ENCODE assay signal across 1 cellular context in the genomic region with DNA sequence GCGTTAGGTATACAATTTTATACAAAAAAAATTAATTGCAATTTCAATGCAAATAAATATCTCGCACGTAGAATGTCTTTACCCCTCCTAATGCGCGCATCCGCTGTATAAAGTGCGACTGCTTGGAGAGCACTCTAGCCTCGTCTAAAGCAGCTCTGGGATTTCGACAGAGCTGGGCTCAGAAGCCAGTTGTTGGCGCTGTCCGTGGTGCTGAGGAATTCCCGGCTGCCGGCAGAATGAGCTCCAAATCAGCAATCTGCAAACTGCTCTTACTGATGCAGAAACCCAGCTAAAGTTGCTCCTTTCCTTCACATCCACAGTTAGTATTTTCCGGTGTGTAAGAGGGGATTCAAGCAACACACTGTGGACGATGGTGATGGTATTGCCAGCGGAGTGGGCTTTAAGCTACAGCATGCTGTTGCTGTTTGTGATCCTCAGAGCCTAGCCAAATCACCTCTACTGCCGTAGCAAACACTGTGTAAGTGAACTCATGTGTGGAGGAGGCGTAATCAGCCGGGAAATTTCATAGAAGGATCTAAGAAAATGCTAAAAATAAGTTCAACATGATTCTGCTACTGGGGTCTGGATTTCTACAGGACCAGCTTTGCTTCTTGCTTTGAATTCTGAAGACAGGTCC.
A peak's percentile ranks its signal among the peaks of the same experiment; 100 is the strongest.
TF ChIP-seq lines count a peak whose summit lies in the region.

A gene (plus strand): TSS at position 137 of the 637 bp plus-strand sequence. CDS start 3,140 bp downstream, outside the sequence.

TF ChIP-seq in HepG2, 621 proteins besides CTCF, POLR2A, EP300 and RAD21 (continued from another document and continues in another):
- TF ChIP-seq SMAD9 (CRISPR knock-in tag; IDR thresholded peaks at IDR 0.05) (0 out of 2 replicates have a peak, but pooled peaks have one; percentile 34), GLI4 (CRISPR knock-in tag; IDR thresholded peaks at IDR 0.05; ENCODE audit: borderline replicate concordance) (no peak), KLF12 (CRISPR knock-in tag; IDR thresholded peaks at IDR 0.05; ENCODE audit: borderline replicate concordance) (0 out of 2 replicates have a peak, but pooled peaks have one; percentile 64), ZNF841 (CRISPR knock-in tag; IDR thresholded peaks at IDR 0.05; ENCODE audit: borderline replicate concordance) (no peak), ZBTB20 (CRISPR knock-in tag; IDR thresholded peaks at IDR 0.05; ENCODE audit: borderline replicate concordance, low read depth) (peak; percentile 88; the same call in 1 of the 2 replicates), ZMAT3 (CRISPR knock-in tag; conservative IDR thresholded peaks at IDR 0.05) (peak; percentile 88), ZNF572 (CRISPR knock-in tag; IDR thresholded peaks at IDR 0.05) (no peak), RAD51 (IDR thresholded peaks at IDR 0.05; ENCODE audit: borderline replicate concordance) (no peak), TOPORS (CRISPR knock-in tag; IDR thresholded peaks at IDR 0.05) (peak; percentile 93), ZNF768 (CRISPR knock-in tag; IDR thresholded peaks at IDR 0.05) (no peak; the same call in 1 of the 2 replicates), ZNF326 (CRISPR knock-in tag; IDR thresholded peaks at IDR 0.05; ENCODE audit: borderline replicate concordance) (0 out of 2 replicates have a peak, but pooled peaks have one; percentile 62), ZNF569 (CRISPR knock-in tag; IDR thresholded peaks at IDR 0.05; ENCODE audit: borderline replicate concordance) (no peak)
- TF ChIP-seq, protein P1, sequence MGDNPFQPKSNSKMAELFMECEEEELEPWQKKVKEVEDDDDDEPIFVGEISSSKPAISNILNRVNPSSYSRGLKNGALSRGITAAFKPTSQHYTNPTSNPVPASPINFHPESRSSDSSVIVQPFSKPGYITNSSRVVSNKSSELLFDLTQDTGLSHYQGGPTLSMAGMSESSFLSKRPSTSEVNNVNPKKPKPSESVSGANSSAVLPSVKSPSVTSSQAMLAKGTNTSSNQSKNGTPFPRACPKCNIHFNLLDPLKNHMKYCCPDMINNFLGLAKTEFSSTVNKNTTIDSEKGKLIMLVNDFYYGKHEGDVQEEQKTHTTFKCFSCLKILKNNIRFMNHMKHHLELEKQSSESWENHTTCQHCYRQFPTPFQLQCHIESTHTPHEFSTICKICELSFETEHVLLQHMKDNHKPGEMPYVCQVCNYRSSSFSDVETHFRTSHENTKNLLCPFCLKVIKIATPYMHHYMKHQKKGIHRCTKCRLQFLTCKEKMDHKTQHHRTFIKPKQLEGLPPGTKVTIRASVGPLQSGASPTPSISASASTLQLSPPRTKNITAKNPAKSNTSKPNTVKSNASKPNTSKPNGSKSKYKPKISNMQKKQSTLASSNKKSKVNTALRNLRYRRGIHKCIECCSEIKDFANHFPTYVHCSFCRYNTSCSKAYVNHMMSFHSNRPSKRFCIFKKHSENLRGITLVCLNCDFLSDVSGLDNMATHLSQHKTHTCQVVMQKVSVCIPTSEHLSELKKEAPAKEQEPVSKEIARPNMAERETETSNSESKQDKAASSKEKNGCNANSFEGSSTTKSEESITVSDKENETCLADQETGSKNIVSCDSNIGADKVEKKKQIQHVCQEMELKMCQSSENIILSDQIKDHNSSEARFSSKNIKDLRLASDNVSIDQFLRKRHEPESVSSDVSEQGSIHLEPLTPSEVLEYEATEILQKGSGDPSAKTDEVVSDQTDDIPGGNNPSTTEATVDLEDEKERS (CRISPR knock-in tag; IDR thresholded peaks at IDR 0.05), result no peak
- TF ChIP-seq, protein P2, sequence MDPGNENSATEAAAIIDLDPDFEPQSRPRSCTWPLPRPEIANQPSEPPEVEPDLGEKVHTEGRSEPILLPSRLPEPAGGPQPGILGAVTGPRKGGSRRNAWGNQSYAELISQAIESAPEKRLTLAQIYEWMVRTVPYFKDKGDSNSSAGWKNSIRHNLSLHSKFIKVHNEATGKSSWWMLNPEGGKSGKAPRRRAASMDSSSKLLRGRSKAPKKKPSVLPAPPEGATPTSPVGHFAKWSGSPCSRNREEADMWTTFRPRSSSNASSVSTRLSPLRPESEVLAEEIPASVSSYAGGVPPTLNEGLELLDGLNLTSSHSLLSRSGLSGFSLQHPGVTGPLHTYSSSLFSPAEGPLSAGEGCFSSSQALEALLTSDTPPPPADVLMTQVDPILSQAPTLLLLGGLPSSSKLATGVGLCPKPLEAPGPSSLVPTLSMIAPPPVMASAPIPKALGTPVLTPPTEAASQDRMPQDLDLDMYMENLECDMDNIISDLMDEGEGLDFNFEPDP (CRISPR knock-in tag; conservative IDR thresholded peaks at IDR 0.05), result 0 out of 2 replicates have a peak, but pooled peaks have one; percentile 92
- TF ChIP-seq, protein P3, sequence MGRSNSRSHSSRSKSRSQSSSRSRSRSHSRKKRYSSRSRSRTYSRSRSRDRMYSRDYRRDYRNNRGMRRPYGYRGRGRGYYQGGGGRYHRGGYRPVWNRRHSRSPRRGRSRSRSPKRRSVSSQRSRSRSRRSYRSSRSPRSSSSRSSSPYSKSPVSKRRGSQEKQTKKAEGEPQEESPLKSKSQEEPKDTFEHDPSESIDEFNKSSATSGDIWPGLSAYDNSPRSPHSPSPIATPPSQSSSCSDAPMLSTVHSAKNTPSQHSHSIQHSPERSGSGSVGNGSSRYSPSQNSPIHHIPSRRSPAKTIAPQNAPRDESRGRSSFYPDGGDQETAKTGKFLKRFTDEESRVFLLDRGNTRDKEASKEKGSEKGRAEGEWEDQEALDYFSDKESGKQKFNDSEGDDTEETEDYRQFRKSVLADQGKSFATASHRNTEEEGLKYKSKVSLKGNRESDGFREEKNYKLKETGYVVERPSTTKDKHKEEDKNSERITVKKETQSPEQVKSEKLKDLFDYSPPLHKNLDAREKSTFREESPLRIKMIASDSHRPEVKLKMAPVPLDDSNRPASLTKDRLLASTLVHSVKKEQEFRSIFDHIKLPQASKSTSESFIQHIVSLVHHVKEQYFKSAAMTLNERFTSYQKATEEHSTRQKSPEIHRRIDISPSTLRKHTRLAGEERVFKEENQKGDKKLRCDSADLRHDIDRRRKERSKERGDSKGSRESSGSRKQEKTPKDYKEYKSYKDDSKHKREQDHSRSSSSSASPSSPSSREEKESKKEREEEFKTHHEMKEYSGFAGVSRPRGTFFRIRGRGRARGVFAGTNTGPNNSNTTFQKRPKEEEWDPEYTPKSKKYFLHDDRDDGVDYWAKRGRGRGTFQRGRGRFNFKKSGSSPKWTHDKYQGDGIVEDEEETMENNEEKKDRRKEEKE (IDR thresholded peaks at IDR 0.05), result no peak
- TF ChIP-seq, protein P4, sequence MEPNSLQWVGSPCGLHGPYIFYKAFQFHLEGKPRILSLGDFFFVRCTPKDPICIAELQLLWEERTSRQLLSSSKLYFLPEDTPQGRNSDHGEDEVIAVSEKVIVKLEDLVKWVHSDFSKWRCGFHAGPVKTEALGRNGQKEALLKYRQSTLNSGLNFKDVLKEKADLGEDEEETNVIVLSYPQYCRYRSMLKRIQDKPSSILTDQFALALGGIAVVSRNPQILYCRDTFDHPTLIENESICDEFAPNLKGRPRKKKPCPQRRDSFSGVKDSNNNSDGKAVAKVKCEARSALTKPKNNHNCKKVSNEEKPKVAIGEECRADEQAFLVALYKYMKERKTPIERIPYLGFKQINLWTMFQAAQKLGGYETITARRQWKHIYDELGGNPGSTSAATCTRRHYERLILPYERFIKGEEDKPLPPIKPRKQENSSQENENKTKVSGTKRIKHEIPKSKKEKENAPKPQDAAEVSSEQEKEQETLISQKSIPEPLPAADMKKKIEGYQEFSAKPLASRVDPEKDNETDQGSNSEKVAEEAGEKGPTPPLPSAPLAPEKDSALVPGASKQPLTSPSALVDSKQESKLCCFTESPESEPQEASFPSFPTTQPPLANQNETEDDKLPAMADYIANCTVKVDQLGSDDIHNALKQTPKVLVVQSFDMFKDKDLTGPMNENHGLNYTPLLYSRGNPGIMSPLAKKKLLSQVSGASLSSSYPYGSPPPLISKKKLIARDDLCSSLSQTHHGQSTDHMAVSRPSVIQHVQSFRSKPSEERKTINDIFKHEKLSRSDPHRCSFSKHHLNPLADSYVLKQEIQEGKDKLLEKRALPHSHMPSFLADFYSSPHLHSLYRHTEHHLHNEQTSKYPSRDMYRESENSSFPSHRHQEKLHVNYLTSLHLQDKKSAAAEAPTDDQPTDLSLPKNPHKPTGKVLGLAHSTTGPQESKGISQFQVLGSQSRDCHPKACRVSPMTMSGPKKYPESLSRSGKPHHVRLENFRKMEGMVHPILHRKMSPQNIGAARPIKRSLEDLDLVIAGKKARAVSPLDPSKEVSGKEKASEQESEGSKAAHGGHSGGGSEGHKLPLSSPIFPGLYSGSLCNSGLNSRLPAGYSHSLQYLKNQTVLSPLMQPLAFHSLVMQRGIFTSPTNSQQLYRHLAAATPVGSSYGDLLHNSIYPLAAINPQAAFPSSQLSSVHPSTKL (CRISPR knock-in tag; IDR thresholded peaks at IDR 0.05), result peak; percentile 81
- TF ChIP-seq, protein P5, sequence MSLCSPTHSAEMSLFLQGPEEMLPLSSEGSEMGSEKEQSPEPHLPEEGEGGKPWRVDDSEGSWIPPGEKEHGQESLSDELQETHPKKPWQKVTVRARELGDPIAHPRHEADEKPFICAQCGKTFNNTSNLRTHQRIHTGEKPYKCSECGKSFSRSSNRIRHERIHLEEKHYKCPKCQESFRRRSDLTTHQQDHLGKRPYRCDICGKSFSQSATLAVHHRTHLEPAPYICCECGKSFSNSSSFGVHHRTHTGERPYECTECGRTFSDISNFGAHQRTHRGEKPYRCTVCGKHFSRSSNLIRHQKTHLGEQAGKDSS (CRISPR knock-in tag; IDR thresholded peaks at IDR 0.05; ENCODE audit: borderline replicate concordance, low read depth), result no peak; the same call in 1 of the 2 replicates
- TF ChIP-seq, protein P6, sequence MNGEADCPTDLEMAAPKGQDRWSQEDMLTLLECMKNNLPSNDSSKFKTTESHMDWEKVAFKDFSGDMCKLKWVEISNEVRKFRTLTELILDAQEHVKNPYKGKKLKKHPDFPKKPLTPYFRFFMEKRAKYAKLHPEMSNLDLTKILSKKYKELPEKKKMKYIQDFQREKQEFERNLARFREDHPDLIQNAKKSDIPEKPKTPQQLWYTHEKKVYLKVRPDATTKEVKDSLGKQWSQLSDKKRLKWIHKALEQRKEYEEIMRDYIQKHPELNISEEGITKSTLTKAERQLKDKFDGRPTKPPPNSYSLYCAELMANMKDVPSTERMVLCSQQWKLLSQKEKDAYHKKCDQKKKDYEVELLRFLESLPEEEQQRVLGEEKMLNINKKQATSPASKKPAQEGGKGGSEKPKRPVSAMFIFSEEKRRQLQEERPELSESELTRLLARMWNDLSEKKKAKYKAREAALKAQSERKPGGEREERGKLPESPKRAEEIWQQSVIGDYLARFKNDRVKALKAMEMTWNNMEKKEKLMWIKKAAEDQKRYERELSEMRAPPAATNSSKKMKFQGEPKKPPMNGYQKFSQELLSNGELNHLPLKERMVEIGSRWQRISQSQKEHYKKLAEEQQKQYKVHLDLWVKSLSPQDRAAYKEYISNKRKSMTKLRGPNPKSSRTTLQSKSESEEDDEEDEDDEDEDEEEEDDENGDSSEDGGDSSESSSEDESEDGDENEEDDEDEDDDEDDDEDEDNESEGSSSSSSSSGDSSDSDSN (CRISPR knock-in tag; IDR thresholded peaks at IDR 0.05), result no peak
- TF ChIP-seq, protein P7, sequence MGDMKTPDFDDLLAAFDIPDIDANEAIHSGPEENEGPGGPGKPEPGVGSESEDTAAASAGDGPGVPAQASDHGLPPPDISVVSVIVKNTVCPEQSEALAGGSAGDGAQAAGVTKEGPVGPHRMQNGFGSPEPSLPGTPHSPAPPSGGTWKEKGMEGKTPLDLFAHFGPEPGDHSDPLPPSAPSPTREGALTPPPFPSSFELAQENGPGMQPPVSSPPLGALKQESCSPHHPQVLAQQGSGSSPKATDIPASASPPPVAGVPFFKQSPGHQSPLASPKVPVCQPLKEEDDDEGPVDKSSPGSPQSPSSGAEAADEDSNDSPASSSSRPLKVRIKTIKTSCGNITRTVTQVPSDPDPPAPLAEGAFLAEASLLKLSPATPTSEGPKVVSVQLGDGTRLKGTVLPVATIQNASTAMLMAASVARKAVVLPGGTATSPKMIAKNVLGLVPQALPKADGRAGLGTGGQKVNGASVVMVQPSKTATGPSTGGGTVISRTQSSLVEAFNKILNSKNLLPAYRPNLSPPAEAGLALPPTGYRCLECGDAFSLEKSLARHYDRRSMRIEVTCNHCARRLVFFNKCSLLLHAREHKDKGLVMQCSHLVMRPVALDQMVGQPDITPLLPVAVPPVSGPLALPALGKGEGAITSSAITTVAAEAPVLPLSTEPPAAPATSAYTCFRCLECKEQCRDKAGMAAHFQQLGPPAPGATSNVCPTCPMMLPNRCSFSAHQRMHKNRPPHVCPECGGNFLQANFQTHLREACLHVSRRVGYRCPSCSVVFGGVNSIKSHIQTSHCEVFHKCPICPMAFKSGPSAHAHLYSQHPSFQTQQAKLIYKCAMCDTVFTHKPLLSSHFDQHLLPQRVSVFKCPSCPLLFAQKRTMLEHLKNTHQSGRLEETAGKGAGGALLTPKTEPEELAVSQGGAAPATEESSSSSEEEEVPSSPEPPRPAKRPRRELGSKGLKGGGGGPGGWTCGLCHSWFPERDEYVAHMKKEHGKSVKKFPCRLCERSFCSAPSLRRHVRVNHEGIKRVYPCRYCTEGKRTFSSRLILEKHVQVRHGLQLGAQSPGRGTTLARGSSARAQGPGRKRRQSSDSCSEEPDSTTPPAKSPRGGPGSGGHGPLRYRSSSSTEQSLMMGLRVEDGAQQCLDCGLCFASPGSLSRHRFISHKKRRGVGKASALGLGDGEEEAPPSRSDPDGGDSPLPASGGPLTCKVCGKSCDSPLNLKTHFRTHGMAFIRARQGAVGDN (CRISPR knock-in tag; IDR thresholded peaks at IDR 0.05), result peak; percentile 10; the same call in 1 of the 2 replicates
- TF ChIP-seq, protein P8, sequence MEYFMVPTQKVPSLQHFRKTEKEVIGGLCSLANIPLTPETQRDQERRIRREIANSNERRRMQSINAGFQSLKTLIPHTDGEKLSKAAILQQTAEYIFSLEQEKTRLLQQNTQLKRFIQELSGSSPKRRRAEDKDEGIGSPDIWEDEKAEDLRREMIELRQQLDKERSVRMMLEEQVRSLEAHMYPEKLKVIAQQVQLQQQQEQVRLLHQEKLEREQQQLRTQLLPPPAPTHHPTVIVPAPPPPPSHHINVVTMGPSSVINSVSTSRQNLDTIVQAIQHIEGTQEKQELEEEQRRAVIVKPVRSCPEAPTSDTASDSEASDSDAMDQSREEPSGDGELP (IDR thresholded peaks at IDR 0.05; ENCODE audit: borderline replicate concordance, low read depth), result no peak
- TF ChIP-seq, protein P9, sequence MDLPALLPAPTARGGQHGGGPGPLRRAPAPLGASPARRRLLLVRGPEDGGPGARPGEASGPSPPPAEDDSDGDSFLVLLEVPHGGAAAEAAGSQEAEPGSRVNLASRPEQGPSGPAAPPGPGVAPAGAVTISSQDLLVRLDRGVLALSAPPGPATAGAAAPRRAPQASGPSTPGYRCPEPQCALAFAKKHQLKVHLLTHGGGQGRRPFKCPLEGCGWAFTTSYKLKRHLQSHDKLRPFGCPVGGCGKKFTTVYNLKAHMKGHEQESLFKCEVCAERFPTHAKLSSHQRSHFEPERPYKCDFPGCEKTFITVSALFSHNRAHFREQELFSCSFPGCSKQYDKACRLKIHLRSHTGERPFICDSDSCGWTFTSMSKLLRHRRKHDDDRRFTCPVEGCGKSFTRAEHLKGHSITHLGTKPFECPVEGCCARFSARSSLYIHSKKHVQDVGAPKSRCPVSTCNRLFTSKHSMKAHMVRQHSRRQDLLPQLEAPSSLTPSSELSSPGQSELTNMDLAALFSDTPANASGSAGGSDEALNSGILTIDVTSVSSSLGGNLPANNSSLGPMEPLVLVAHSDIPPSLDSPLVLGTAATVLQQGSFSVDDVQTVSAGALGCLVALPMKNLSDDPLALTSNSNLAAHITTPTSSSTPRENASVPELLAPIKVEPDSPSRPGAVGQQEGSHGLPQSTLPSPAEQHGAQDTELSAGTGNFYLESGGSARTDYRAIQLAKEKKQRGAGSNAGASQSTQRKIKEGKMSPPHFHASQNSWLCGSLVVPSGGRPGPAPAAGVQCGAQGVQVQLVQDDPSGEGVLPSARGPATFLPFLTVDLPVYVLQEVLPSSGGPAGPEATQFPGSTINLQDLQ (CRISPR knock-in tag; IDR thresholded peaks at IDR 0.05), result no peak; the same call in 1 of the 2 replicates
